ENCODE assay signal across 1 cellular context in genomic region chr20:23357767-23358562, GRCh38.
TF ChIP-seq lines count a peak whose summit lies in the region.

No MANE protein-coding gene starts in this region.

TF ChIP-seq in K562, 482 proteins besides CTCF, POLR2A, EP300 and RAD21 (continued from another document and continues in another):
- TF ChIP-seq CCNT2 (IDR thresholded peaks at IDR 0.05; ENCODE audit: borderline replicate concordance, extremely low read depth, insufficient read length, low read depth, low read length) (peak; percentile 70), HMGN3 (IDR thresholded peaks at IDR 0.05; ENCODE audit: borderline replicate concordance, extremely low read depth, insufficient read length, low read depth, low read length) (peak; percentile 79), YY1 (IDR thresholded peaks at IDR 0.05; ENCODE audit: borderline replicate concordance in 1 of 3, control insufficient read depth in 1 of 3, extremely low read depth in 1 of 3, insufficient read depth in 3 of 3, insufficient read length in 1 of 3, insufficient replicate concordance in 2 of 3, low read depth in 1 of 3, low read length in 2 of 3) (peak in 1 of 3 experiments; percentile 21), GMEB1 (CRISPR knock-in tag; IDR thresholded peaks at IDR 0.05) (peak; percentile 21; the same call in 1 of the 2 replicates), CHD2 (IDR thresholded peaks at IDR 0.05; ENCODE audit: low read depth, low read length) (0 out of 2 replicates have a peak, but pooled peaks have one; percentile 8), NRF1 (conservative IDR thresholded peaks at IDR 0.05 in 1 of 2, IDR thresholded peaks at IDR 0.05 in 1 of 2) (peak; percentile 94 to 95), USF2 (CRISPR knock-in tag; IDR thresholded peaks at IDR 0.05) (peak; percentile 94), ZBTB1 (CRISPR knock-in tag; IDR thresholded peaks at IDR 0.05; ENCODE audit: borderline replicate concordance, low read depth) (peak; percentile 71; the same call in 1 of the 2 replicates), CXXC5 (CRISPR knock-in tag; IDR thresholded peaks at IDR 0.05) (peak; percentile 79), FOSL1 (tag; conservative IDR thresholded peaks at IDR 0.05) (0 out of 2 replicates have a peak, but pooled peaks have one; percentile 33), HMG20A (CRISPR knock-in tag; conservative IDR thresholded peaks at IDR 0.05) (no peak), HNRNPL (IDR thresholded peaks at IDR 0.05; ENCODE audit: low read depth, low read length) (0 out of 2 replicates have a peak, but pooled peaks have one; percentile 41), E2F8 (IDR thresholded peaks at IDR 0.05; ENCODE audit: low read depth, partially characterized antibody) (peak; percentile 52), CREM (IDR thresholded peaks at IDR 0.05; ENCODE audit: low read depth) (peak; percentile 99), CREB3L1 (IDR thresholded peaks at IDR 0.05; ENCODE audit: borderline replicate concordance, low read depth) (0 out of 2 replicates have a peak, but pooled peaks have one; percentile 12), ARID4B (CRISPR knock-in tag; IDR thresholded peaks at IDR 0.05) (peak; percentile 47; the same call in 1 of the 2 replicates), PHF8 (IDR thresholded peaks at IDR 0.05; ENCODE audit: borderline replicate concordance, low read length) (peak; percentile 68; the same call in 1 of the 2 replicates), OTX1 (CRISPR knock-in tag; IDR thresholded peaks at IDR 0.05) (no peak), JUNB (CRISPR knock-in tag; conservative IDR thresholded peaks at IDR 0.05) (no peak), ZSCAN32 (CRISPR knock-in tag; IDR thresholded peaks at IDR 0.05) (no peak), POLR2B (IDR thresholded peaks at IDR 0.05; ENCODE audit: low read depth, partially characterized antibody) (peak; percentile 57), PKNOX1 (IDR thresholded peaks at IDR 0.05) (peak; percentile 95), FOXK2 (conservative IDR thresholded peaks at IDR 0.05 in 1 of 2, IDR thresholded peaks at IDR 0.05 in 1 of 2; ENCODE audit: low read depth in 2 of 2) (peak in 1 of 2 experiments; percentile 80; a peak in 2 of 4 replicates), SP1 (CRISPR knock-in tag; IDR thresholded peaks at IDR 0.05) (peak; percentile 84), ATF6 (CRISPR knock-in tag; IDR thresholded peaks at IDR 0.05) (peak; percentile 20; the same call in 1 of the 2 replicates), L3MBTL2 (IDR thresholded peaks at IDR 0.05) (peak; percentile 66), TARDBP (IDR thresholded peaks at IDR 0.05) (0 out of 2 replicates have a peak, but pooled peaks have one; percentile 31), HNRNPLL (IDR thresholded peaks at IDR 0.05; ENCODE audit: low read depth, low read length, poor library complexity, severe bottlenecking) (peak; percentile 29), TSHZ1 (CRISPR knock-in tag; IDR thresholded peaks at IDR 0.05) (no peak), FIP1L1 (IDR thresholded peaks at IDR 0.05; ENCODE audit: low read depth, low read length, poor library complexity, severe bottlenecking) (peak; percentile 68), SRF (CRISPR knock-in tag; IDR thresholded peaks at IDR 0.05) (0 out of 4 replicates have a peak, but pooled peaks of 1 of the 2 experiments have one; percentile 39), EGR1 (conservative IDR thresholded peaks at IDR 0.05) (peak; percentile 71), CHD1 (IDR thresholded peaks at IDR 0.05; ENCODE audit: low read length) (no peak), ZBTB11 (CRISPR knock-in tag; IDR thresholded peaks at IDR 0.05) (no peak)
